Comparison of ENCODE assay signal across 37 cellular contexts in genomic region chr3:135261916-135262315, GRCh38.
"Had no signal": no experiment of that assay in that cellular context is flagged by ENCODE, and none has a peak within 500 bp of the region (broad histone marks: within the 10 kb centered on the region; RNA-seq: fewer than 3 reads in every experiment).

No MANE protein-coding gene starts in this region.

- H3K4me3 ChIP-seq: MG63 had no signal

- H3K9me3 ChIP-seq: MG63 had no signal

- DNase-seq: Karpas-422, Kasumi-1, KBM-7, KG1, MG63, MM.1S, MV-4-11, NCI-H1048, NCI-H1092, NCI-H1092 treated with DMSO at 0.1 percent for 48 hours, NCI-H1105, NCI-H1105 treated with DMSO at 0.1 percent for 48 hours, NCI-H1417, NCI-H1417 treated with DMSO at 0.1 percent for 48 hours, NCI-H1436, NCI-H1436 treated with DMSO at 0.1 percent for 48 hours, NCI-H146, NCI-H1694, NCI-H1694 treated with DMSO at 0.1 percent for 48 hours, NCI-H187, NCI-H187 treated with DMSO at 0.1 percent for 48 hours, NCI-H1930, NCI-H2029, NCI-H2029 treated with DMSO at 0.1 percent for 48 hours, NCI-H2081, NCI-H2081 treated with DMSO at 0.1 percent for 48 hours, NCI-H2107, NCI-H2171, NCI-H2171 treated with DMSO at 0.1 percent for 48 hours, NCI-H2227 treated with DMSO at 0.1 percent for 48 hours, NCI-H226, NCI-H345, NCI-H446, NCI-H446 treated with DMSO at 0.1 percent for 48 hours, NCI-H510A, NCI-H510A treated with DMSO at 0.1 percent for 48 hours had no signal

- H3K27ac ChIP-seq: KMS-11 had no signal

- H3K36me3 ChIP-seq: MG63 had no signal
